In the genomic region with DNA sequence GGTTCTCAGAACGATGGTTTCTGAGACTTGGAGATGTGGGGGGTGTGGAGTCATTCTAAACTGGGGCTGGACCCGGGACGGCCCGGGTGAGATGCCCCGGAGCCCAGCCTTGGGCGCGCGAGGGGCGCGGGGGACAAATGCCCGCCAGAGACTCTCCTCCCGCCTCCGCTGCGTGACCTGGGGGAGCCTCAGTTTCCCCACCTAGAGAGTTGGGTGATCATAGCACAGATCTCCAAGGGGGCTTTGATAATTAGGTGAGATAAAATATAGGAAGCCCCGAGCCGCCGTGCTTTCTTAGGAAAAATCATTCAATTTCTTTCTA, we compare ENCODE assay signal across 9 cellular contexts. TPM values are rescaled to one million over a fixed set of nuclear protein-coding genes. Genes with fewer than 3 reads are reported as not detected.
DNase-seq lines count a peak whose midpoint lies in the region; ATAC-seq, FAIRE-seq and TF ChIP-seq lines count a peak whose summit lies in the region.
"Had no signal": no experiment of that assay in that cellular context is flagged by ENCODE, and none has a peak within 500 bp of the region (broad histone marks: within the 10 kb centered on the region; RNA-seq: fewer than 3 reads in every experiment).

No MANE protein-coding gene starts in this region.

- 0% methylated on average over 17 of the region's 17 CpGs for WGBS in pancreas, 2 donors

- peaks cover 13% of the 10 kb centered on the region for H3K4me1 ChIP-seq in CD8-positive, alpha-beta memory T cell (ENCODE audit: insufficient read depth, low read length)
- H3K4me1 ChIP-seq in pancreas, result no peaks in the 10 kb centered on the region

- intact Hi-C loops in pancreas (cut with DNase I), result loop anchor here in 1 of 3 donors (5.0 kb wide), 1 partner anchor 135 kb away; no protein-coding TSS in a partner anchor

- no peak overlapping the region for H3K27ac Mint-ChIP-seq in CD8-positive, alpha-beta memory T cell

- ATAC-seq in SK-N-SH treated with all-trans-retinoic acid at 6 μM for 48 hours, result peak; percentile 10; the same call in 2 of the 3 replicates
- ATAC-seq in pancreas, result peak in 2 of 4 donors; percentile 0
- ATAC-seq in GM19328 (IDR thresholded peaks at IDR 0.05; ENCODE audit: unreplicated experiment), result no peak
- no peak for ATAC-seq in GM21723 (IDR thresholded peaks at IDR 0.05; ENCODE audit: unreplicated experiment)

- FAIRE-seq in pancreas (lab: Jason Lieb, UNC), result no peak
- FAIRE-seq: colon had no signal

- in situ Hi-C loops in G401 (cut with HindIII; ENCODE audit: low sequenced_read_pairs), result no loop called here

- H3K27me3 ChIP-seq in CD8-positive, alpha-beta memory T cell (ENCODE audit: insufficient read depth, low read length, poor library complexity, severe bottlenecking), result peaks cover 11% of the 10 kb centered on the region
- no peaks in the 10 kb centered on the region for H3K27me3 ChIP-seq in pancreas

- TF ChIP-seq CTCF in fibroblast of the aortic adventitia (IDR thresholded peaks at IDR 0.05; ENCODE audit: insufficient read depth, low read length), result no peak
- no peak for TF ChIP-seq CTCF in pancreas (IDR thresholded peaks at IDR 0.05)

- no peak overlapping the region for H3K27ac ChIP-seq in CD8-positive, alpha-beta memory T cell (ENCODE audit: low read depth, low read length)
- H3K27ac ChIP-seq in pancreas, result peak overlapping the region in 1 of 4 donors; percentile 8

- peak overlapping the region; percentile 73 to 93 (median 82) for H3K4me3 Mint-ChIP-seq in CD8-positive, alpha-beta memory T cell

- H3K4me1 Mint-ChIP-seq in CD8-positive, alpha-beta memory T cell, result peaks cover 16 to 34% (median 18%) of the 10 kb centered on the region in 3 donors

- POLR2A ChIA-PET in CD8-positive, alpha-beta memory T cell (lab: Charles Lee), result no interaction called here

- H3K36me3 Mint-ChIP-seq in CD8-positive, alpha-beta memory T cell, result no peaks in the 10 kb centered on the region

- no peak for DNase-seq in CD8-positive, alpha-beta memory T cell
- no peak for DNase-seq in fibroblast of the aortic adventitia (ENCODE audit: low read depth)
- no peak for DNase-seq in pancreas
- DNase-seq in iPS-NIHi7 (ENCODE audit: extremely low spot score), result no peak
- DNase-seq in G401 (ENCODE audit: low spot score), result no peak

- peaks cover 11 to 36% of the 10 kb centered on the region in 2 donors for H3K27me3 Mint-ChIP-seq in CD8-positive, alpha-beta memory T cell

- no peaks in the 10 kb centered on the region for H3K36me3 ChIP-seq in CD8-positive, alpha-beta memory T cell (ENCODE audit: insufficient read depth, low read length)
- no peaks in the 10 kb centered on the region for H3K36me3 ChIP-seq in pancreas

- no peaks in the 10 kb centered on the region for H3K9me3 ChIP-seq in CD8-positive, alpha-beta memory T cell (ENCODE audit: low read length)
- no peaks in the 10 kb centered on the region for H3K9me3 ChIP-seq in pancreas

- H3K4me3 ChIP-seq in CD8-positive, alpha-beta memory T cell (ENCODE audit: low read length), result peak overlapping the region; percentile 74
- peak overlapping the region; percentile 84 for H3K4me3 ChIP-seq in fibroblast of the aortic adventitia (ENCODE audit: low read depth, low read length)
- peak overlapping the region; percentile 68 to 86 (median 81) for H3K4me3 ChIP-seq in pancreas

- CTCF ChIA-PET in CD8-positive, alpha-beta memory T cell (lab: Charles Lee), result no interaction called here

- no peaks in the 10 kb centered on the region for H3K9me3 Mint-ChIP-seq in CD8-positive, alpha-beta memory T cell

TF ChIP-seq in SK-N-SH treated with all-trans-retinoic acid at 6 μM for 48 hours, 23 proteins besides CTCF, POLR2A, EP300 and RAD21:
- no peak for TF ChIP-seq SNAI2 (CRISPR knock-in tag; IDR thresholded peaks at IDR 0.05)
- no peak for TF ChIP-seq TCF4 (CRISPR knock-in tag; IDR thresholded peaks at IDR 0.05; ENCODE audit: borderline replicate concordance)
- no peak for TF ChIP-seq POU6F1 (CRISPR knock-in tag; IDR thresholded peaks at IDR 0.05; ENCODE audit: borderline replicate concordance, low read depth)
- TF ChIP-seq RARB (CRISPR knock-in tag; IDR thresholded peaks at IDR 0.05), result no peak

RNA-seq across cellular contexts. Expression of gene FZD8, which starts 0.7 kb away (rescaled TPM):
- total RNA-seq in CD8-positive, alpha-beta memory T cell, result under 1 TPM; 0.50 to 0.55 TPM
- polyA plus RNA-seq in CD8-positive, alpha-beta memory T cell, result not detected
- 8.8 and 15.4 TPM in 2 replicates for total RNA-seq in fibroblast of the aortic adventitia (ENCODE audit: low replicate concordance)
- total RNA-seq in pancreas, result 1 to 10 TPM; 4.3 to 7.8 (median 6.6) TPM
- 1 to 10 TPM; 2.3 to 3.4 TPM for polyA plus RNA-seq in pancreas
- total RNA-seq in G401 (2014; rRNA removed; shearing (Covaris generic)), result 0.14 and 0.18 TPM in 2 replicates

RNA-seq across cellular contexts. Expression of gene GJD4, which starts 37.6 kb away (rescaled TPM):
- not detected for total RNA-seq in CD8-positive, alpha-beta memory T cell
- not detected for polyA plus RNA-seq in CD8-positive, alpha-beta memory T cell
- total RNA-seq in fibroblast of the aortic adventitia (ENCODE audit: low replicate concordance), result 0.09 TPM in 1 of 2 replicates, not detected in the other
- total RNA-seq in pancreas, result not detected
- polyA plus RNA-seq in pancreas, result under 1 TPM in 1 of 2 donors, not detected in 1; 0.11 TPM
- total RNA-seq in G401 (2014; rRNA removed; shearing (Covaris generic)), result not detected in 2 replicates
